36 cellular contexts compared by ENCODE assay signal in the genomic region with DNA sequence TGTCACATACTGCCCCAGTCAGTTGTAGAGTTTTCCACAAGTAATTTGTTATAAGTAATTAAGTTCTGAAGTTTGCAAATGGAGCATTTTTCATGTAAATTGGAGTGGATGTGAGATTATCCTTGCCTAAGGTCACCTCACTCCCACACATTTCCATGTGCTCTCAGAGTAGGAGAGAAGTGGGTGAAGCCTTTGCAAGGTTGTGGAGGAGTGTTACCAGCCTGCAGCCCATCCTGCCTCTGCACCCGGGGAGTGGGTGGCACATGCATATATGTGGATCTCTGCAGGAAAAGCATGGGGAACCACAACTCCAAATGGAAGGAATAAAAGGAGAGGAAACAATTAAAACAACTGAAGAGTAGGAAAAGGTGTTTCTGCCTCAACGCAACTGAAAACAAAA.
"Had no signal": no experiment of that assay in that cellular context is flagged by ENCODE, and none has a peak within 500 bp of the region (broad histone marks: within the 10 kb centered on the region; RNA-seq: fewer than 3 reads in every experiment).

No MANE protein-coding gene starts in this region.

- H3K9me3 Mint-ChIP-seq: activated B cell treated with CpG ODN at 0.5 μM for 24 hours; activated CD4-positive, alpha-beta memory T cell treated with anti-CD3 and anti-CD28 coated beads for 36 hours; activated CD4-positive, alpha-beta T cell treated with anti-CD3 and anti-CD28 coated beads, Interleukin-2, amount 10 ng/mL, durations not matched to agents 24 days and 14 days; activated CD8-positive, alpha-beta T cell treated with anti-CD3 and anti-CD28 coated beads for 36 hours; activated naive CD4-positive, alpha-beta T cell treated with anti-CD3 and anti-CD28 coated beads, Interleukin-2, amount 10 ng/mL, durations not matched to agents 7 days and 5 days; activated naive CD4-positive, alpha-beta T cell treated with anti-CD3 and anti-CD28 coated beads, Interleukin-2, amount 50 U/mL, for 24 hours; activated naive CD8-positive, alpha-beta T cell treated with anti-CD3 and anti-CD28 coated beads, Interleukin-2, amount 10 ng/mL, durations not matched to agents 7 days and 5 days; activated naive CD8-positive, alpha-beta T cell treated with anti-CD3 and anti-CD28 coated beads, Interleukin-2, amount 50 U/mL, for 24 hours; activated T-cell treated with anti-CD3 and anti-CD28 coated beads, Interleukin-2, amount 50 U/mL, for 4 hours; activated T-cell treated with anti-CD3 and anti-CD28 coated beads, Interleukin-2, amount 50 U/mL, for 72 hours; activated T-helper 1 cell treated with anti-CD3 and anti-CD28 coated beads, Interleukin-12 subunit alpha, Interleukin-12 subunit beta, Interleukin-2, Interleukin-4 antibody, amounts not matched to agents 30 ng/mL and 10 ng/mL and 1 ng/mL, durations not matched to agents 14 hours and 24 hours and 36 hours; activated T-helper 17 cell treated with anti-CD3 and anti-CD28 coated beads, Interleukin-2, amount 50 U/mL, for 72 hours; central memory CD8-positive, alpha-beta T cell; T-helper 1 cell treated with Interleukin-12 subunit alpha and Interleukin-12 subunit beta and Interleukin-4 antibody, amounts not matched to agents 30 μg/mL and 1 μg/mL, for 36 hours; T-helper 2 cell treated with Interferon-gamma antibody and Interleukin-4, amounts not matched to agents 5 μg/mL and 100 μg/mL, for 36 hours had no signal

- H3K27me3 ChIP-seq: ascending aorta, cardiac muscle cell had no signal

- H3K27ac ChIP-seq: ascending aorta, cardiac muscle cell, VCaP had no signal

- H3K36me3 Mint-ChIP-seq: activated CD4-positive, alpha-beta memory T cell treated with anti-CD3 and anti-CD28 coated beads for 36 hours; activated naive CD4-positive, alpha-beta T cell treated with anti-CD3 and anti-CD28 coated beads, Interleukin-2, amount 10 ng/mL, durations not matched to agents 7 days and 5 days; activated naive CD4-positive, alpha-beta T cell treated with anti-CD3 and anti-CD28 coated beads, Interleukin-2, amount 50 U/mL, for 24 hours; activated naive CD8-positive, alpha-beta T cell treated with anti-CD3 and anti-CD28 coated beads, Interleukin-2, amount 10 ng/mL, durations not matched to agents 7 days and 5 days; brain had no signal

- H3K4me3 ChIP-seq: ascending aorta, cardiac muscle cell had no signal

- H3K4me3 Mint-ChIP-seq: activated B cell treated with CpG ODN at 0.5 μM for 24 hours; activated CD4-positive, alpha-beta memory T cell treated with anti-CD3 and anti-CD28 coated beads for 36 hours; activated CD4-positive, alpha-beta T cell treated with anti-CD3 and anti-CD28 coated beads, Interleukin-2, amount 10 ng/mL, durations not matched to agents 24 days and 14 days; activated CD8-positive, alpha-beta T cell treated with anti-CD3 and anti-CD28 coated beads for 36 hours; activated naive CD4-positive, alpha-beta T cell treated with anti-CD3 and anti-CD28 coated beads, Interleukin-2, amount 10 ng/mL, durations not matched to agents 7 days and 5 days; activated naive CD4-positive, alpha-beta T cell treated with anti-CD3 and anti-CD28 coated beads, Interleukin-2, amount 50 U/mL, for 24 hours; activated naive CD8-positive, alpha-beta T cell; activated naive CD8-positive, alpha-beta T cell treated with anti-CD3 and anti-CD28 coated beads, Interleukin-2, amount 10 ng/mL, durations not matched to agents 7 days and 5 days; activated naive CD8-positive, alpha-beta T cell treated with anti-CD3 and anti-CD28 coated beads, Interleukin-2, amount 50 U/mL, for 24 hours; activated T-cell treated with anti-CD3 and anti-CD28 coated beads, Interleukin-2, amount 50 U/mL, for 4 hours; activated T-cell treated with anti-CD3 and anti-CD28 coated beads, Interleukin-2, amount 50 U/mL, for 72 hours; activated T-helper 1 cell treated with anti-CD3 and anti-CD28 coated beads, Interleukin-12 subunit alpha, Interleukin-12 subunit beta, Interleukin-2, Interleukin-4 antibody, amounts not matched to agents 30 ng/mL and 10 ng/mL and 1 ng/mL, durations not matched to agents 14 hours and 24 hours and 36 hours; activated T-helper 17 cell treated with anti-CD3 and anti-CD28 coated beads, Interleukin-2, amount 50 U/mL, for 72 hours; brain; central memory CD8-positive, alpha-beta T cell; T-helper 1 cell treated with Interleukin-12 subunit alpha and Interleukin-12 subunit beta and Interleukin-4 antibody, amounts not matched to agents 30 μg/mL and 1 μg/mL, for 36 hours; T-helper 2 cell treated with Interferon-gamma antibody and Interleukin-4, amounts not matched to agents 5 μg/mL and 100 μg/mL, for 36 hours had no signal

- ATAC-seq: activated CD8-positive, alpha-beta T cell treated with anti-CD3 and anti-CD28 coated beads for 36 hours had no signal

- DNase-seq: activated B cell treated with CpG ODN at 0.5 μM for 24 hours; activated CD4-positive, alpha-beta memory T cell treated with anti-CD3 and anti-CD28 coated beads for 36 hours; activated CD4-positive, alpha-beta T cell treated with anti-CD3 and anti-CD28 coated beads for 4 hours; activated CD4-positive, alpha-beta T cell treated with anti-CD3 and anti-CD28 coated beads, Interleukin-2, amount 10 ng/mL, durations not matched to agents 24 days and 14 days; activated CD4-positive, alpha-beta T cell treated with anti-CD3 and anti-CD28 coated beads, Interleukin-2, amount 50 U/mL, for 1 hour; activated CD4-positive, alpha-beta T cell treated with anti-CD3 and anti-CD28 coated beads, Interleukin-2, amount 50 U/mL, for 4 hours; activated CD4-positive, CD25-positive, alpha-beta regulatory T cell treated with anti-CD3 and anti-CD28 coated beads, Interleukin-2, amount 50 U/mL, for 72 hours; activated CD8-positive, alpha-beta memory T cell treated with anti-CD3 and anti-CD28 coated beads, Interleukin-2, amount 50 U/mL, for 4 hours; activated CD8-positive, alpha-beta T cell treated with anti-CD3 and anti-CD28 coated beads for 36 hours; activated effector memory CD4-positive, alpha-beta T cell treated with Interleukin-2 at 50 U/mL for 16 hours; activated gamma-delta T cell; activated naive CD4-positive, alpha-beta T cell treated with anti-CD3 and anti-CD28 coated beads, Interleukin-2, amount 10 ng/mL, durations not matched to agents 7 days and 5 days; activated naive CD4-positive, alpha-beta T cell treated with Interleukin-2 at 50 U/mL for 16 hours; activated naive CD8-positive, alpha-beta T cell treated with anti-CD3 and anti-CD28 coated beads, Interleukin-2, amount 10 ng/mL, durations not matched to agents 7 days and 5 days; activated naive CD8-positive, alpha-beta T cell treated with anti-CD3 and anti-CD28 coated beads, Interleukin-2, amount 50 U/mL, for 24 hours; activated T-cell treated with anti-CD3 and anti-CD28 coated beads for 4 hours; activated T-cell treated with anti-CD3 and anti-CD28 coated beads, Interleukin-2, amount 50 U/mL, for 1 hour; activated T-cell treated with anti-CD3 and anti-CD28 coated beads, Interleukin-2, amount 50 U/mL, for 4 hours; activated T-cell treated with anti-CD3 and anti-CD28 coated beads, Interleukin-2, amount 50 U/mL, for 72 hours; amygdala; anterior cingulate cortex; caudate nucleus; cerebellar nuclear complex; T-helper 2 cell; T-helper 9 cell had no signal

- H3K9me3 ChIP-seq: ascending aorta had no signal

- H3K4me1 ChIP-seq: ascending aorta had no signal

- H3K4me1 Mint-ChIP-seq: activated CD4-positive, alpha-beta T cell treated with anti-CD3 and anti-CD28 coated beads, Interleukin-2, amount 10 ng/mL, durations not matched to agents 24 days and 14 days; activated naive CD4-positive, alpha-beta T cell treated with anti-CD3 and anti-CD28 coated beads, Interleukin-2, amount 10 ng/mL, durations not matched to agents 7 days and 5 days; activated naive CD4-positive, alpha-beta T cell treated with anti-CD3 and anti-CD28 coated beads, Interleukin-2, amount 50 U/mL, for 24 hours; activated naive CD8-positive, alpha-beta T cell treated with anti-CD3 and anti-CD28 coated beads, Interleukin-2, amount 10 ng/mL, durations not matched to agents 7 days and 5 days; activated T-helper 17 cell treated with anti-CD3 and anti-CD28 coated beads, Interleukin-2, amount 50 U/mL, for 72 hours; brain; central memory CD8-positive, alpha-beta T cell had no signal

- H3K27ac Mint-ChIP-seq: activated B cell treated with CpG ODN at 0.5 μM for 24 hours; activated CD4-positive, alpha-beta memory T cell treated with anti-CD3 and anti-CD28 coated beads for 36 hours; activated CD4-positive, alpha-beta T cell treated with anti-CD3 and anti-CD28 coated beads, Interleukin-2, amount 10 ng/mL, durations not matched to agents 24 days and 14 days; activated CD8-positive, alpha-beta T cell treated with anti-CD3 and anti-CD28 coated beads for 36 hours; activated naive CD4-positive, alpha-beta T cell treated with anti-CD3 and anti-CD28 coated beads, Interleukin-2, amount 10 ng/mL, durations not matched to agents 7 days and 5 days; activated naive CD4-positive, alpha-beta T cell treated with anti-CD3 and anti-CD28 coated beads, Interleukin-2, amount 50 U/mL, for 24 hours; activated naive CD8-positive, alpha-beta T cell; activated naive CD8-positive, alpha-beta T cell treated with anti-CD3 and anti-CD28 coated beads, Interleukin-2, amount 10 ng/mL, durations not matched to agents 7 days and 5 days; activated naive CD8-positive, alpha-beta T cell treated with anti-CD3 and anti-CD28 coated beads, Interleukin-2, amount 50 U/mL, for 24 hours; activated T-cell treated with anti-CD3 and anti-CD28 coated beads, Interleukin-2, amount 50 U/mL, for 72 hours; activated T-helper 1 cell treated with anti-CD3 and anti-CD28 coated beads, Interleukin-12 subunit alpha, Interleukin-12 subunit beta, Interleukin-2, Interleukin-4 antibody, amounts not matched to agents 30 ng/mL and 10 ng/mL and 1 ng/mL, durations not matched to agents 14 hours and 24 hours and 36 hours; activated T-helper 17 cell treated with anti-CD3 and anti-CD28 coated beads, Interleukin-2, amount 50 U/mL, for 72 hours; brain; T-helper 1 cell treated with Interleukin-12 subunit alpha and Interleukin-12 subunit beta and Interleukin-4 antibody, amounts not matched to agents 30 μg/mL and 1 μg/mL, for 36 hours; T-helper 2 cell treated with Interferon-gamma antibody and Interleukin-4, amounts not matched to agents 5 μg/mL and 100 μg/mL, for 36 hours had no signal

- H3K36me3 ChIP-seq: ascending aorta, cardiac muscle cell had no signal
